ENCODE assay signal across 8 cellular contexts in genomic region chr17:16428098-16428882, GRCh38. TPM values are rescaled to one million over a fixed set of nuclear protein-coding genes. Genes with fewer than 3 reads are reported as not detected.
DNase-seq lines count a peak whose midpoint lies in the region; ATAC-seq, FAIRE-seq and TF ChIP-seq lines count a peak whose summit lies in the region.

No MANE protein-coding gene starts in this region.

- no peaks in the 10 kb centered on the region for H3K27me3 Mint-ChIP-seq in CD4-positive, alpha-beta memory T cell
- peaks cover 7% of the 10 kb centered on the region; the same call in 1 of the 2 replicates for H3K27me3 Mint-ChIP-seq in WTC11 (ENCODE audit: low read depth)

- H2BK12ac ChIP-seq in neuronal stem cell (ENCODE audit: low read length) = peak overlapping the region; percentile 63

- 62% methylated on average over 10 of the region's 15 CpGs for WGBS in esophagus muscularis mucosa
- no CpG with 5 or more reads among the region's 15 CpGs for WGBS in neuronal stem cell (ENCODE audit: extremely low coverage in 2 of 2, insufficient read length in 2 of 2, insufficient replicate concordance in 1 of 2), 2 donors

- no peak overlapping the region for H3K27ac ChIP-seq in CD4-positive, alpha-beta memory T cell (ENCODE audit: low read depth, low read length)
- H3K27ac ChIP-seq in esophagus muscularis mucosa (replicated peaks in 1 of 4) = no peak overlapping the region
- no peak overlapping the region for H3K27ac ChIP-seq in neuronal stem cell (replicated peaks; ENCODE audit: low read length)
- no peak overlapping the region for H3K27ac ChIP-seq in vagina

- peak in 3 of 5 donors; percentile 15 to 38 (median 24) for DNase-seq in CD4-positive, alpha-beta memory T cell
- DNase-seq in HTR-8/SVneo (ENCODE audit: insufficient read length, low spot score) (peak; percentile 69), WTC11 (ENCODE audit: low spot score) (peak; percentile 74), esophagus muscularis mucosa (ENCODE audit: extremely low spot score) (no peak), neuronal stem cell (ENCODE audit: low spot score) (no peak), vagina (ENCODE audit: extremely low spot score in 2 of 2) (no peak), CD1c-positive myeloid dendritic cell (ENCODE audit: extremely low spot score) (no peak), NCI-H2196 (lab: John Stamatoyannopoulos, UW; ENCODE audit: unreplicated experiment) (no peak)

- no peak overlapping the region for H4K91ac ChIP-seq in neuronal stem cell (ENCODE audit: low read depth, low read length, poor library complexity)

- H3K36me3 Mint-ChIP-seq in CD4-positive, alpha-beta memory T cell = peaks cover 23 to 64% of the 10 kb centered on the region in 2 donors
- no peaks in the 10 kb centered on the region for H3K36me3 Mint-ChIP-seq in WTC11

- no peaks in the 10 kb centered on the region for H3K27me3 ChIP-seq in CD4-positive, alpha-beta memory T cell (ENCODE audit: insufficient read depth, low read length)
- no peaks in the 10 kb centered on the region for H3K27me3 ChIP-seq in esophagus muscularis mucosa
- peaks cover 0 to 2% (median 0%) of the 10 kb centered on the region in 3 experiments for H3K27me3 ChIP-seq in neuronal stem cell (ENCODE audit: control insufficient read depth in 3 of 3, insufficient read depth in 3 of 3, low read depth in 1 of 3, low read length in 3 of 3)
- H3K27me3 ChIP-seq in vagina = no peaks in the 10 kb centered on the region

- peak overlapping the region; percentile 85 for H3K18ac ChIP-seq in neuronal stem cell (ENCODE audit: low read length)

- H2AK5ac ChIP-seq in neuronal stem cell (ENCODE audit: low read depth, low read length) = peak overlapping the region; percentile 73

- H3K4me1 Mint-ChIP-seq in CD4-positive, alpha-beta memory T cell = peaks cover 0 to 7% (median 3%) of the 10 kb centered on the region in 4 donors
- peaks cover 4% of the 10 kb centered on the region for H3K4me1 Mint-ChIP-seq in WTC11

- no peak for TF ChIP-seq EP300 in esophagus muscularis mucosa (IDR thresholded peaks at IDR 0.05)

- H3K14ac ChIP-seq in neuronal stem cell (ENCODE audit: low read length) = peak overlapping the region; percentile 4

- H3K4me1 ChIP-seq in CD4-positive, alpha-beta memory T cell (ENCODE audit: insufficient read depth, low read length) = no peaks in the 10 kb centered on the region
- H3K4me1 ChIP-seq in esophagus muscularis mucosa (no peaks in the 10 kb centered on the region), neuronal stem cell (ENCODE audit: control insufficient read depth in 2 of 2, insufficient read depth in 1 of 2, low read depth in 1 of 2, low read length in 2 of 2) (no peaks in the 10 kb centered on the region), vagina (no peaks in the 10 kb centered on the region)

- no peak overlapping the region for H3K4ac ChIP-seq in neuronal stem cell (ENCODE audit: low read length)

- peak overlapping the region; percentile 74 for H2AFZ ChIP-seq in neuronal stem cell (ENCODE audit: low read length)

- H3K27ac Mint-ChIP-seq in CD4-positive, alpha-beta memory T cell = peak overlapping the region in 2 of 7 donors; percentile 15 to 29
- no peak overlapping the region for H3K27ac Mint-ChIP-seq in WTC11

- no peak overlapping the region for H4K8ac ChIP-seq in neuronal stem cell (ENCODE audit: low read depth, low read length)

- H3K9me3 Mint-ChIP-seq in CD4-positive, alpha-beta memory T cell = no peaks in the 10 kb centered on the region
- no peaks in the 10 kb centered on the region for H3K9me3 Mint-ChIP-seq in WTC11

- peak overlapping the region; percentile 16 for H3K23ac ChIP-seq in neuronal stem cell (ENCODE audit: low read depth, low read length, poor library complexity)

- H2BK120ac ChIP-seq in neuronal stem cell (ENCODE audit: low read depth, low read length) = no peak overlapping the region

- no peaks in the 10 kb centered on the region for H3K9me3 ChIP-seq in CD4-positive, alpha-beta memory T cell (ENCODE audit: control insufficient read depth in 1 of 2, low read length in 2 of 2)
- H3K9me3 ChIP-seq in esophagus muscularis mucosa (no peaks in the 10 kb centered on the region), neuronal stem cell (replicated peaks in 1 of 2; ENCODE audit: control insufficient read depth in 2 of 2, insufficient read depth in 1 of 2, low read depth in 1 of 2, low read length in 2 of 2) (no peaks in the 10 kb centered on the region), vagina (no peaks in the 10 kb centered on the region)

- FAIRE-seq in HTR-8/SVneo (lab: Jason Lieb, UNC) = peak; percentile 86

- no peak overlapping the region for H3K4me3 ChIP-seq in CD4-positive, alpha-beta memory T cell (ENCODE audit: low read length in 2 of 2)
- H3K4me3 ChIP-seq in esophagus muscularis mucosa = no peak overlapping the region
- H3K4me3 ChIP-seq in neuronal stem cell (ENCODE audit: low read length in 2 of 2) = no peak overlapping the region
- no peak overlapping the region for H3K4me3 ChIP-seq in vagina

- no peak for TF ChIP-seq POLR2A in esophagus muscularis mucosa (IDR thresholded peaks at IDR 0.05; ENCODE audit: low read depth)
- no peak for TF ChIP-seq POLR2A in vagina (IDR thresholded peaks at IDR 0.05)

- H3K4me2 ChIP-seq in neuronal stem cell (ENCODE audit: insufficient read depth, low read length, poor library complexity, severe bottlenecking) = no peak overlapping the region

- intact Hi-C loops in CD4-positive, alpha-beta memory T cell (cut with micrococcal nuclease) = no loop called here
- intact Hi-C loops in esophagus muscularis mucosa (cut with DNase I) (no loop called here), vagina (cut with DNase I) (no loop called here)

- peak overlapping the region; percentile 63 for H2BK15ac ChIP-seq in neuronal stem cell (ENCODE audit: low read length)

- no peaks in the 10 kb centered on the region for H3K79me1 ChIP-seq in neuronal stem cell (ENCODE audit: low read depth, low read length)

- TF ChIP-seq CTCF in WTC11 (IDR thresholded peaks at IDR 0.05) (peak; percentile 27; the same call in 1 of the 2 replicates), esophagus muscularis mucosa (IDR thresholded peaks at IDR 0.05) (peak; percentile 28 to 55 (median 36)), vagina (IDR thresholded peaks at IDR 0.05) (no peak)

- ATAC-seq in WTC11 = peak; percentile 85

- CTCF ChIA-PET in CD4-positive, alpha-beta memory T cell (lab: Charles Lee; ENCODE audit: partially characterized antibody) = interaction anchor here (1.0 to 3.4 kb wide), 7 partner anchors 10 to 94 kb away, joined by 3 to 15 read pairs (median 6); partner anchors contain the start of gene TRPV2
- CTCF ChIA-PET in WTC11 (lab: Charles Lee) = interaction anchor here (0.5 to 2.9 kb wide), 31 partner anchors 9 to 161 kb away, joined by 3 to 49 read pairs (median 5); partner anchors contain the start of genes TRPV2 and UBB

- no peak overlapping the region for H3K9ac ChIP-seq in neuronal stem cell (ENCODE audit: low read depth, low read length, poor library complexity)

- peak overlapping the region; percentile 32 for H2BK5ac ChIP-seq in neuronal stem cell (ENCODE audit: low read length)

- peaks cover 49% of the 10 kb centered on the region for H3K36me3 ChIP-seq in CD4-positive, alpha-beta memory T cell (ENCODE audit: insufficient read depth, low read length)
- H3K36me3 ChIP-seq in esophagus muscularis mucosa = peaks cover 0 to 58% (median 37%) of the 10 kb centered on the region in 4 donors
- H3K36me3 ChIP-seq in neuronal stem cell (replicated peaks in 1 of 2; ENCODE audit: control insufficient read depth in 2 of 2, insufficient read depth in 2 of 2, low read length in 2 of 2) = no peaks in the 10 kb centered on the region
- H3K36me3 ChIP-seq in vagina = peaks cover 0 to 16% of the 10 kb centered on the region in 2 donors

- no peak overlapping the region for H3K4me3 Mint-ChIP-seq in CD4-positive, alpha-beta memory T cell
- H3K4me3 Mint-ChIP-seq in WTC11 = no peak overlapping the region

- POLR2A ChIA-PET in CD4-positive, alpha-beta memory T cell (lab: Charles Lee; ENCODE audit: partially characterized antibody) = interaction anchor here (0.9 to 3.1 kb wide), 5 partner anchors 9 to 93 kb away, joined by 3 to 18 read pairs (median 4); no protein-coding TSS in a partner anchor
- POLR2A ChIA-PET in WTC11 (lab: Charles Lee) = interaction anchor here (1.3 to 2.6 kb wide), 2 partner anchors 10 to 15 kb away, joined by 4 to 16 read pairs; no protein-coding TSS in a partner anchor

TF ChIP-seq in WTC11, 78 proteins besides CTCF, POLR2A, EP300 and RAD21 (continues in another document):
- TF ChIP-seq, protein P1, sequence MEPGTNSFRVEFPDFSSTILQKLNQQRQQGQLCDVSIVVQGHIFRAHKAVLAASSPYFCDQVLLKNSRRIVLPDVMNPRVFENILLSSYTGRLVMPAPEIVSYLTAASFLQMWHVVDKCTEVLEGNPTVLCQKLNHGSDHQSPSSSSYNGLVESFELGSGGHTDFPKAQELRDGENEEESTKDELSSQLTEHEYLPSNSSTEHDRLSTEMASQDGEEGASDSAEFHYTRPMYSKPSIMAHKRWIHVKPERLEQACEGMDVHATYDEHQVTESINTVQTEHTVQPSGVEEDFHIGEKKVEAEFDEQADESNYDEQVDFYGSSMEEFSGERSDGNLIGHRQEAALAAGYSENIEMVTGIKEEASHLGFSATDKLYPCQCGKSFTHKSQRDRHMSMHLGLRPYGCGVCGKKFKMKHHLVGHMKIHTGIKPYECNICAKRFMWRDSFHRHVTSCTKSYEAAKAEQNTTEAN (CRISPR knock-in tag; IDR thresholded peaks at IDR 0.05) = no peak
- no peak for TF ChIP-seq EMX1 (CRISPR knock-in tag; IDR thresholded peaks at IDR 0.05)
- TF ChIP-seq, protein P2, sequence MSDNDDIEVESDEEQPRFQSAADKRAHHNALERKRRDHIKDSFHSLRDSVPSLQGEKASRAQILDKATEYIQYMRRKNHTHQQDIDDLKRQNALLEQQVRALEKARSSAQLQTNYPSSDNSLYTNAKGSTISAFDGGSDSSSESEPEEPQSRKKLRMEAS (CRISPR knock-in tag; IDR thresholded peaks at IDR 0.05) = peak; percentile 75; the same call in 1 of the 2 replicates
- no peak for TF ChIP-seq CREB1 (CRISPR knock-in tag; IDR thresholded peaks at IDR 0.05)
- no peak for TF ChIP-seq ZNF396 (CRISPR knock-in tag; IDR thresholded peaks at IDR 0.05; ENCODE audit: borderline replicate concordance)
- no peak for TF ChIP-seq ZNF138 (CRISPR knock-in tag; conservative IDR thresholded peaks at IDR 0.05)

RNA-seq across cellular contexts. Expression of gene TRPV2, which starts 12.9 kb away (rescaled TPM):
- total RNA-seq in CD4-positive, alpha-beta memory T cell = 100 to 1,000 TPM in 1 of 2 experiments, 10 to 100 TPM in 1; 95.0 to 101 TPM
- 100 to 1,000 TPM; 118 to 127 TPM for polyA plus RNA-seq in CD4-positive, alpha-beta memory T cell
- total RNA-seq in WTC11 (2021) = 3.5 to 4.9 TPM (median 4.3 TPM) in 3 replicates
- total RNA-seq in esophagus muscularis mucosa = 10 to 100 TPM; 11.3 to 19.1 (median 17.7) TPM
- 0.36 TPM for polyA plus RNA-seq in neuronal stem cell (2013, experiment 1 of 2)
- polyA plus RNA-seq in neuronal stem cell (2013, experiment 2 of 2) = 0.30 TPM
- 22.3 TPM for total RNA-seq in vagina

RNA-seq across cellular contexts. Expression of gene UBB, which starts 47.4 kb away (rescaled TPM):
- total RNA-seq in CD4-positive, alpha-beta memory T cell = 100 to 1,000 TPM; 523 to 560 TPM
- polyA plus RNA-seq in CD4-positive, alpha-beta memory T cell = 1,000 to 10,000 TPM; 1,629 to 1,970 TPM
- total RNA-seq in WTC11 (2021) (1,216 to 1,403 TPM (median 1,352 TPM) in 3 replicates), esophagus muscularis mucosa (1,000 to 10,000 TPM in 2 of 4 donors, 100 to 1,000 TPM in 2; 713 to 1,130 (median 983) TPM), vagina (625 TPM)
- polyA plus RNA-seq in neuronal stem cell (2013, experiment 1 of 2) = 3,085 TPM
- 3,088 TPM for polyA plus RNA-seq in neuronal stem cell (2013, experiment 2 of 2)

Comparison
In these comparisons a context has a peak if more than half of its experiments do, and no peak if none do; other contexts are left out.
1. DNase-seq: peak in CD4-positive, alpha-beta memory T cell (3 of 5), HTR-8/SVneo (single experiment) and WTC11 (single experiment); none in esophagus muscularis mucosa (single experiment), neuronal stem cell (single experiment), vagina (0 of 2), CD1c-positive myeloid dendritic cell (single experiment) and NCI-H2196 (single experiment).
2. CTCF ChIP-seq: peak in WTC11 (single experiment) and esophagus muscularis mucosa (3 of 3); none in vagina (0 of 3).